In the genomic region with DNA sequence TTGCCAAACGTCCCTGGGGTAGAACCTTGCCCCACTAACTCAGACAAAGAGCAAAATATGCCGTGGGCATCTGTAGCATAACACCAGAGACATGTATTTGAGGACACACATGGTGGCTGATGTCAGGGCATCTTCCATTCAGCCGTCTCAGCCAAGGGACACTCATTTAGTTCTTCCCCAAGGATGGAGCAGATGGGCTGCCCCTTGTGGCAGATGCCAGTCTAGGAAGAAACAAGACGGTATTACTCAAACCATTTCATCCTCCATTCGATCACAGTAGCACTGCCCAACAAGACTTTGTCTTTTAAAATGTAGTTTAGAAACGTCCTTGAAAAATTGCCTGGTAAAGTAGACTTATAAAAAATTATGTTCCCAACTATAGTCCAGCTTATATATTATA, we compare ENCODE assay signal across 17 cellular contexts.
DNase-seq lines count a peak whose midpoint lies in the region; ATAC-seq and TF ChIP-seq lines count a peak whose summit lies in the region.
"Had no signal": no experiment of that assay in that cellular context is flagged by ENCODE, and none has a peak within 500 bp of the region (broad histone marks: within the 10 kb centered on the region; RNA-seq: fewer than 3 reads in every experiment).

No MANE protein-coding gene starts in this region.

- H3K27me3 ChIP-seq in H7 (ENCODE audit: control insufficient read depth, insufficient read depth, low read length) = no peaks in the 10 kb centered on the region
- no peaks in the 10 kb centered on the region for H3K27me3 ChIP-seq in mesendoderm (ENCODE audit: insufficient read depth, low read length, poor library complexity)
- H3K27me3 ChIP-seq in osteoblast (ENCODE audit: insufficient read depth, low read length) = no peaks in the 10 kb centered on the region

- no peak for ATAC-seq in activated T-cell treated with anti-CD3 and anti-CD28 coated beads, Interleukin-2, amount 50 U/mL, for 72 hours (replicated peaks in 1 of 2)
- ATAC-seq: HCT116, HepG2 had no signal

- peak; percentile 39 for DNase-seq in H7
- DNase-seq in NCI-H2227 (lab: John Stamatoyannopoulos, UW; ENCODE audit: unreplicated experiment) = peak; percentile 47
- peak; percentile 71 for DNase-seq in cerebellar cortex (ENCODE audit: low spot score)
- peak; percentile 9 for DNase-seq in mesendoderm
- no peak for DNase-seq in hypothalamus (lab: John Stamatoyannopoulos, UW)
- no peak for DNase-seq in osteoblast (ENCODE audit: insufficient read length, low spot score, missing footprints)
- DNase-seq in activated T-cell treated with anti-CD3 and anti-CD28 coated beads, Interleukin-2, amount 50 U/mL, for 72 hours = no peak
- DNase-seq: CD4-positive, alpha-beta memory T cell; DMS153; DMS79 treated with DMSO at 0.1 percent for 48 hours; EL; GDM1; GOT3 had no signal

- H3K27ac ChIP-seq in mesendoderm (ENCODE audit: low read depth, low read length) (no peak overlapping the region), osteoblast (ENCODE audit: low read depth, low read length) (no peak overlapping the region)
- H3K27ac ChIP-seq: C4-2B had no signal

- H3K4me1 ChIP-seq in mesendoderm (ENCODE audit: control insufficient read depth, low read depth, low read length) = no peaks in the 10 kb centered on the region
- no peaks in the 10 kb centered on the region for H3K4me1 ChIP-seq in osteoblast (ENCODE audit: insufficient read depth, low read length)

- H3K4me3 Mint-ChIP-seq in activated T-cell treated with anti-CD3 and anti-CD28 coated beads, Interleukin-2, amount 50 U/mL, for 72 hours = no peak overlapping the region
- H3K4me3 Mint-ChIP-seq: B cell; CD4-positive, alpha-beta memory T cell had no signal

- no peak overlapping the region for H2BK15ac ChIP-seq in mesendoderm (replicated peaks; ENCODE audit: low read depth)

- H4K20me1 ChIP-seq in osteoblast (ENCODE audit: insufficient read depth, low read length) = no peaks in the 10 kb centered on the region

- H3K9me3 Mint-ChIP-seq in activated T-cell treated with anti-CD3 and anti-CD28 coated beads, Interleukin-2, amount 50 U/mL, for 72 hours = peaks cover 0 to 5% of the 10 kb centered on the region in 2 donors

- H4K8ac ChIP-seq in mesendoderm (ENCODE audit: low read depth, low read length) = no peak overlapping the region

- H3K36me3 Mint-ChIP-seq in activated T-cell treated with anti-CD3 and anti-CD28 coated beads, Interleukin-2, amount 50 U/mL, for 72 hours (ENCODE audit: insufficient read depth in 2 of 2) = no peaks in the 10 kb centered on the region
- H3K36me3 Mint-ChIP-seq: CD4-positive, alpha-beta memory T cell had no signal

- H3K27me3 Mint-ChIP-seq in activated T-cell treated with anti-CD3 and anti-CD28 coated beads, Interleukin-2, amount 50 U/mL, for 72 hours (ENCODE audit: low read depth) = no peaks in the 10 kb centered on the region
- H3K27me3 Mint-ChIP-seq: B cell; CD4-positive, alpha-beta memory T cell had no signal

- no peak overlapping the region for H3K56ac ChIP-seq in mesendoderm (ENCODE audit: low read length)

- H3K79me2 ChIP-seq in mesendoderm (ENCODE audit: control insufficient read depth, insufficient read depth, low read length) (no peaks in the 10 kb centered on the region), osteoblast (ENCODE audit: insufficient read depth, low read length) (no peaks in the 10 kb centered on the region)

- H4K5ac ChIP-seq in mesendoderm (ENCODE audit: low read length) = no peak overlapping the region

- H3K23ac ChIP-seq in mesendoderm (ENCODE audit: low read length) = no peak overlapping the region

- H3K4me2 ChIP-seq in mesendoderm (ENCODE audit: low read length) (no peak overlapping the region), osteoblast (ENCODE audit: insufficient read depth, low read length) (no peak overlapping the region)

- H3K4me1 Mint-ChIP-seq in activated T-cell treated with anti-CD3 and anti-CD28 coated beads, Interleukin-2, amount 50 U/mL, for 72 hours (ENCODE audit: low read depth) = no peaks in the 10 kb centered on the region
- H3K4me1 Mint-ChIP-seq: B cell; CD4-positive, alpha-beta memory T cell had no signal

- H3K79me1 ChIP-seq in mesendoderm (ENCODE audit: low read length) = no peaks in the 10 kb centered on the region

- WGBS in mesendoderm (ENCODE audit: extremely low coverage, insufficient coverage, low lambda C conversion rate) = no CpG with 5 or more reads among the region's 6 CpGs

- no peak overlapping the region for H2AFZ ChIP-seq in osteoblast (ENCODE audit: low read length)

- H2BK120ac ChIP-seq in mesendoderm (ENCODE audit: low read depth, low read length) = no peak overlapping the region

- H3K4me3 ChIP-seq in H7 (ENCODE audit: insufficient read depth, low read depth, low read length) = no peak overlapping the region
- H3K4me3 ChIP-seq in mesendoderm (ENCODE audit: low read length) = no peak overlapping the region
- no peak overlapping the region for H3K4me3 ChIP-seq in osteoblast (ENCODE audit: insufficient read depth, low read length)

- no peaks in the 10 kb centered on the region for H3K9me3 ChIP-seq in osteoblast (ENCODE audit: low read depth, low read length)

- H3K27ac Mint-ChIP-seq in activated T-cell treated with anti-CD3 and anti-CD28 coated beads, Interleukin-2, amount 50 U/mL, for 72 hours = no peak overlapping the region
- H3K27ac Mint-ChIP-seq: B cell; CD4-positive, alpha-beta memory T cell had no signal

- H3K36me3 ChIP-seq in H7 (replicated peaks; ENCODE audit: control insufficient read depth, insufficient read depth, low read length) (no peaks in the 10 kb centered on the region), mesendoderm (ENCODE audit: control insufficient read depth, insufficient read depth, low read length) (no peaks in the 10 kb centered on the region), osteoblast (ENCODE audit: insufficient read depth, low read length) (no peaks in the 10 kb centered on the region)

- no peak for TF ChIP-seq CTCF in osteoblast (IDR thresholded peaks at IDR 0.05; ENCODE audit: extremely low read depth, low read depth, low read length)

- no peak overlapping the region for H2AK5ac ChIP-seq in mesendoderm (ENCODE audit: low read length)

- H2BK5ac ChIP-seq in mesendoderm (ENCODE audit: low read length) = no peak overlapping the region

- no peak overlapping the region for H3K18ac ChIP-seq in mesendoderm (ENCODE audit: low read length)

- no peak overlapping the region for H3K9ac ChIP-seq in mesendoderm (ENCODE audit: low read length)

- no peak overlapping the region for H3K4ac ChIP-seq in mesendoderm (ENCODE audit: low read depth, low read length)

Comparison
In these comparisons a context has a peak if more than half of its experiments do, and no peak if none do; other contexts are left out.
1. DNase-seq: peak in H7 (single experiment), NCI-H2227 (single experiment), cerebellar cortex (single experiment) and mesendoderm (single experiment); none in hypothalamus (0 of 51), osteoblast (single experiment) and activated T-cell treated with anti-CD3 and anti-CD28 coated beads, Interleukin-2, amount 50 U/mL, for 72 hours (0 of 2).